Comparison of ENCODE assay signal across 19 cellular contexts in the genomic region with DNA sequence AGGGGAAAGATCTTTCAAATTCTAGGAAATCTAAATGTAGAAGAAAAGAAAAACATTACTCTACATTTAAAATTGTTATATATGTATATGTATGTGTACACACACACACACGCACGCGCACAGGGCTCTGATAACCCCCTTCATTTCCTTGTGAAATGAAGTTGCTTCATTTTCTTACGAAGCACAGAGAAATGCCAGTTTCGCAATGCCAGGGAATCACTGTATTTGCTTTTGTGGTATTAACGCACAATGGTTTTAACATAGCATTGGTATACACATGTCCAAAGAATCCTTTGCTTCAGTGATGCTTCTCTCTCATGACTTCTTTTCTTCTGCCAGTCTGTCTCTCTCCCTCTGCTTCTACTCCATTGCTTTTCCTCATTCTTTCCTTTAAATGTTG. TPM values are rescaled to one million over a fixed set of nuclear protein-coding genes. Genes with fewer than 3 reads are reported as not detected.
DNase-seq lines count a peak whose midpoint lies in the region; ATAC-seq and TF ChIP-seq lines count a peak whose summit lies in the region.
"Had no signal": no experiment of that assay in that cellular context is flagged by ENCODE, and none has a peak within 500 bp of the region (broad histone marks: within the 10 kb centered on the region; RNA-seq: fewer than 3 reads in every experiment).

No MANE protein-coding gene starts in this region.

- H3K4me1 ChIP-seq in effector memory CD4-positive, alpha-beta T cell (ENCODE audit: control insufficient read depth, insufficient read depth, low read length, poor library complexity, severe bottlenecking): no peaks in the 10 kb centered on the region

- in situ Hi-C loops in brain microvascular endothelial cell (cut with HindIII; ENCODE audit: low pct_ligation_motif_present, low sequenced_read_pairs): no loop called here

- peak; percentile 11 for DNase-seq in NOMO-1 treated with DMSO at 0.1 percent for 48 hours (lab: John Stamatoyannopoulos, UW; ENCODE audit: unreplicated experiment)
- DNase-seq in NOMO-1 treated with dmso at 0.1 percent for 144 hours (lab: John Stamatoyannopoulos, UW; ENCODE audit: unreplicated experiment): no peak
- peak; percentile 50 for DNase-seq in brain microvascular endothelial cell
- peak; percentile 74 for DNase-seq in fibroblast of villous mesenchyme (ENCODE audit: low read depth)
- no peak for DNase-seq in kidney tubule cell (ENCODE audit: low spot score)
- DNase-seq in effector memory CD4-positive, alpha-beta T cell: no peak
- DNase-seq in NK-92 treated with Interleukin-12 subunit alpha and Interleukin-12 subunit beta, amount 100 ng/mL, for 24 hours (lab: John Stamatoyannopoulos, UW): no peak
- DNase-seq: 8988T; activated CD4-positive, alpha-beta T cell treated with anti-CD3 and anti-CD28 coated beads, Interleukin-2, amount 50 U/mL, for 1 hour; activated CD8-positive, alpha-beta memory T cell treated with anti-CD3 and anti-CD28 coated beads, Interleukin-2, amount 50 U/mL, for 4 hours; activated effector memory CD4-positive, alpha-beta T cell treated with Interleukin-2 at 50 U/mL for 16 hours; COR-L47; head of caudate nucleus; immature natural killer cell; NCI-H1694; SIG-M5 had no signal

- no peak overlapping the region for H3K27ac ChIP-seq in brain microvascular endothelial cell
- no peak overlapping the region for H3K27ac ChIP-seq in effector memory CD4-positive, alpha-beta T cell (ENCODE audit: insufficient read depth, low read length, poor library complexity, severe bottlenecking)

- no peak for ATAC-seq in HG03108 (IDR thresholded peaks at IDR 0.05; ENCODE audit: unreplicated experiment)
- ATAC-seq: HCT116 had no signal

- H3K27me3 ChIP-seq in brain microvascular endothelial cell (replicated peaks): no peaks in the 10 kb centered on the region
- no peaks in the 10 kb centered on the region for H3K27me3 ChIP-seq in effector memory CD4-positive, alpha-beta T cell (replicated peaks; ENCODE audit: control insufficient read depth, insufficient read depth, low read length, poor library complexity, severe bottlenecking)

- H3K4me3 ChIP-seq in brain microvascular endothelial cell (ENCODE audit: low read depth, low read length) (no peak overlapping the region), fibroblast of villous mesenchyme (ENCODE audit: low read depth, low read length) (no peak overlapping the region)
- no peak overlapping the region for H3K4me3 ChIP-seq in effector memory CD4-positive, alpha-beta T cell (ENCODE audit: insufficient read depth, low read depth, low read length, poor library complexity, severe bottlenecking)

- TF ChIP-seq CTCF in brain microvascular endothelial cell (IDR thresholded peaks at IDR 0.05; ENCODE audit: low read depth, low read length, missing control alignments) (no peak), fibroblast of villous mesenchyme (IDR thresholded peaks at IDR 0.05; ENCODE audit: insufficient read depth, low read depth, low read length) (no peak)

- peaks cover 3% of the 10 kb centered on the region for H3K36me3 ChIP-seq in brain microvascular endothelial cell (replicated peaks)
- no peaks in the 10 kb centered on the region for H3K36me3 ChIP-seq in effector memory CD4-positive, alpha-beta T cell (ENCODE audit: control insufficient read depth, insufficient read depth, low read length)

- H3K9me3 ChIP-seq in effector memory CD4-positive, alpha-beta T cell (ENCODE audit: control insufficient read depth, low read length): no peaks in the 10 kb centered on the region

RNA-seq across cellular contexts. Expression of a gene that starts 8.4 kb away (rescaled TPM):
- total RNA-seq in fibroblast of villous mesenchyme: 135 and 259 TPM in 2 replicates
- total RNA-seq: T-helper 1 cell treated with Interleukin-12 subunit alpha and Interleukin-12 subunit beta and Interleukin-4 antibody, amounts not matched to agents 30 ng/mL and 1 ng/mL, for 36 hours had no signal

Comparison
In these comparisons a context has a peak if more than half of its experiments do, and no peak if none do; other contexts are left out.
1. DNase-seq: peak in NOMO-1 treated with DMSO at 0.1 percent for 48 hours (single experiment), brain microvascular endothelial cell (single experiment) and fibroblast of villous mesenchyme (single experiment); none in NOMO-1 treated with dmso at 0.1 percent for 144 hours (single experiment), kidney tubule cell (single experiment), effector memory CD4-positive, alpha-beta T cell (0 of 3) and NK-92 treated with Interleukin-12 subunit alpha and Interleukin-12 subunit beta, amount 100 ng/mL, for 24 hours (single experiment).